ENCODE assay signal across 28 cellular contexts in genomic region chr1:42315500-42315899, GRCh38.
"Had no signal": no experiment of that assay in that cellular context is flagged by ENCODE, and none has a peak within 500 bp of the region (broad histone marks: within the 10 kb centered on the region; RNA-seq: fewer than 3 reads in every experiment).

No MANE protein-coding gene starts in this region.

- H3K27ac ChIP-seq: body of pancreas, neural progenitor cell, prostate gland, right atrium auricular region, uterus, WERI-Rb-1 had no signal

- H3K27ac Mint-ChIP-seq: activated CD4-positive, alpha-beta T cell treated with anti-CD3 and anti-CD28 coated beads, Interleukin-2, amount 10 ng/mL, durations not matched to agents 7 days and 5 days; activated CD8-positive, alpha-beta memory T cell treated with anti-CD3 and anti-CD28 coated beads, Interleukin-2, amount 10 ng/mL, durations not matched to agents 7 days and 5 days; activated CD8-positive, alpha-beta T cell treated with anti-CD3 and anti-CD28 coated beads for 36 hours; activated naive CD8-positive, alpha-beta T cell treated with anti-CD3 and anti-CD28 coated beads, Interleukin-2, amount 50 U/mL, for 24 hours; activated T-helper 1 cell treated with anti-CD3 and anti-CD28 coated beads, Interleukin-12 subunit alpha, Interleukin-12 subunit beta, Interleukin-2, Interleukin-4 antibody, amounts not matched to agents 30 ng/mL and 10 ng/mL and 1 ng/mL, durations not matched to agents 14 hours and 24 hours and 36 hours; memory B cell; neural progenitor cell; stimulated activated naive CD8-positive, alpha-beta T cell treated with anti-CD3 and anti-CD28 coated beads, Interleukin-15, amount 100 ng/mL, for 72 hours; T-cell had no signal

- H3K4me2 ChIP-seq: neural progenitor cell had no signal

- H3K9me3 ChIP-seq: body of pancreas, prostate gland, right atrium auricular region, uterus had no signal

- H3K27me3 ChIP-seq: body of pancreas, neural progenitor cell, right atrium auricular region, uterus had no signal

- H3K9me3 Mint-ChIP-seq: activated CD4-positive, alpha-beta T cell treated with anti-CD3 and anti-CD28 coated beads, Interleukin-2, amount 10 ng/mL, durations not matched to agents 7 days and 5 days; activated CD8-positive, alpha-beta T cell treated with anti-CD3 and anti-CD28 coated beads for 36 hours; activated naive CD8-positive, alpha-beta T cell treated with anti-CD3 and anti-CD28 coated beads, Interleukin-2, amount 50 U/mL, for 24 hours; activated T-helper 1 cell treated with anti-CD3 and anti-CD28 coated beads, Interleukin-12 subunit alpha, Interleukin-12 subunit beta, Interleukin-2, Interleukin-4 antibody, amounts not matched to agents 30 ng/mL and 10 ng/mL and 1 ng/mL, durations not matched to agents 14 hours and 24 hours and 36 hours; immature natural killer cell; memory B cell; naive thymus-derived CD4-positive, alpha-beta T cell; neural progenitor cell; stimulated activated effector memory CD8-positive, alpha-beta T cell treated with anti-CD3 and anti-CD28 coated beads, Interleukin-12 subunit alpha, Interleukin-12 subunit beta, amount 100 ng/mL, for 72 hours; stimulated activated naive CD8-positive, alpha-beta T cell treated with anti-CD3 and anti-CD28 coated beads, Interleukin-15, amount 100 ng/mL, for 72 hours; T-cell had no signal

- DNase-seq: activated CD4-positive, alpha-beta T cell treated with anti-CD3 and anti-CD28 coated beads, Interleukin-2, amount 10 ng/mL, durations not matched to agents 7 days and 5 days; activated CD4-positive, CD25-positive, alpha-beta regulatory T cell treated with anti-CD3 and anti-CD28 coated beads, Interleukin-2, amount 50 U/mL, for 72 hours; activated CD8-positive, alpha-beta memory T cell treated with anti-CD3 and anti-CD28 coated beads, Interleukin-2, amount 10 ng/mL, durations not matched to agents 7 days and 5 days; activated CD8-positive, alpha-beta T cell treated with anti-CD3 and anti-CD28 coated beads for 36 hours; activated gamma-delta T cell; activated naive CD4-positive, alpha-beta T cell treated with anti-CD3 and anti-CD28 coated beads, Interleukin-2, amount 50 U/mL, for 16 hours; activated naive CD8-positive, alpha-beta T cell treated with anti-CD3 and anti-CD28 coated beads, Interleukin-2, amount 50 U/mL, for 24 hours; anterior cingulate cortex; body of pancreas; caudate nucleus; dermis blood vessel endothelial cell; effector CD8-positive, alpha-beta T cell; foreskin melanocyte; immature natural killer cell; left ventricle myocardium superior; naive thymus-derived CD4-positive, alpha-beta T cell; stimulated activated CD4-positive, alpha-beta T cell treated with anti-CD3 and anti-CD28 coated beads, Interleukin-1b, Interleukin-23, amount 100 ng/mL, for 48 hours; stimulated activated naive CD8-positive, alpha-beta T cell treated with anti-CD3 and anti-CD28 coated beads, Interleukin-15, amount 100 ng/mL, for 72 hours; T-cell; trophoblast cell; uterus; WERI-Rb-1 had no signal

- H3K4me3 Mint-ChIP-seq: activated CD4-positive, alpha-beta T cell treated with anti-CD3 and anti-CD28 coated beads, Interleukin-2, amount 10 ng/mL, durations not matched to agents 7 days and 5 days; activated CD8-positive, alpha-beta memory T cell treated with anti-CD3 and anti-CD28 coated beads, Interleukin-2, amount 10 ng/mL, durations not matched to agents 7 days and 5 days; activated CD8-positive, alpha-beta T cell treated with anti-CD3 and anti-CD28 coated beads for 36 hours; activated naive CD8-positive, alpha-beta T cell treated with anti-CD3 and anti-CD28 coated beads, Interleukin-2, amount 50 U/mL, for 24 hours; activated T-helper 1 cell treated with anti-CD3 and anti-CD28 coated beads, Interleukin-12 subunit alpha, Interleukin-12 subunit beta, Interleukin-2, Interleukin-4 antibody, amounts not matched to agents 30 ng/mL and 10 ng/mL and 1 ng/mL, durations not matched to agents 14 hours and 24 hours and 36 hours; memory B cell; neural progenitor cell; stimulated activated effector memory CD8-positive, alpha-beta T cell treated with anti-CD3 and anti-CD28 coated beads, Interleukin-12 subunit alpha, Interleukin-12 subunit beta, amount 100 ng/mL, for 72 hours; stimulated activated naive CD8-positive, alpha-beta T cell treated with anti-CD3 and anti-CD28 coated beads, Interleukin-15, amount 100 ng/mL, for 72 hours had no signal

- H3K36me3 ChIP-seq: neural progenitor cell, prostate gland, right atrium auricular region, uterus had no signal

- H3K9ac ChIP-seq: neural progenitor cell had no signal

- H3K27me3 Mint-ChIP-seq: activated CD4-positive, alpha-beta T cell treated with anti-CD3 and anti-CD28 coated beads, Interleukin-2, amount 10 ng/mL, durations not matched to agents 7 days and 5 days; activated CD8-positive, alpha-beta memory T cell treated with anti-CD3 and anti-CD28 coated beads, Interleukin-2, amount 10 ng/mL, durations not matched to agents 7 days and 5 days; activated CD8-positive, alpha-beta T cell treated with anti-CD3 and anti-CD28 coated beads for 36 hours; activated naive CD8-positive, alpha-beta T cell treated with anti-CD3 and anti-CD28 coated beads, Interleukin-2, amount 50 U/mL, for 24 hours; memory B cell; naive thymus-derived CD4-positive, alpha-beta T cell; stimulated activated naive CD8-positive, alpha-beta T cell treated with anti-CD3 and anti-CD28 coated beads, Interleukin-15, amount 100 ng/mL, for 72 hours; T-cell had no signal

- H3K4me3 ChIP-seq: body of pancreas, neural progenitor cell, prostate gland, right atrium auricular region, uterus had no signal

- ATAC-seq: activated CD8-positive, alpha-beta memory T cell treated with anti-CD3 and anti-CD28 coated beads, Interleukin-2, amount 10 ng/mL, durations not matched to agents 7 days and 5 days; activated CD8-positive, alpha-beta T cell treated with anti-CD3 and anti-CD28 coated beads for 36 hours; activated naive CD8-positive, alpha-beta T cell treated with anti-CD3 and anti-CD28 coated beads, Interleukin-2, amount 50 U/mL, for 24 hours; body of pancreas; left ventricle myocardium superior; naive thymus-derived CD4-positive, alpha-beta T cell; stimulated activated effector memory CD8-positive, alpha-beta T cell treated with anti-CD3 and anti-CD28 coated beads, Interleukin-12 subunit alpha, Interleukin-12 subunit beta, amount 100 ng/mL, for 72 hours; stimulated activated naive CD8-positive, alpha-beta T cell treated with anti-CD3 and anti-CD28 coated beads, Interleukin-15, amount 100 ng/mL, for 72 hours; T-cell had no signal
